Comparison of ENCODE assay signal across 15 cellular contexts in genomic region chr9:109977521-109977920, GRCh38.
"Had no signal": no experiment of that assay in that cellular context is flagged by ENCODE, and none has a peak within 500 bp of the region (broad histone marks: within the 10 kb centered on the region; RNA-seq: fewer than 3 reads in every experiment).

No MANE protein-coding gene starts in this region.

- H3K4me3 ChIP-seq: adrenal gland, neural progenitor cell, prostate gland, right atrium auricular region, thoracic aorta, upper lobe of left lung had no signal

- H3K27me3 ChIP-seq: adrenal gland, neural progenitor cell, right atrium auricular region, upper lobe of left lung had no signal

- DNase-seq: activated CD8-positive, alpha-beta T cell treated with anti-CD3 and anti-CD28 coated beads, Interleukin-2, amount 10 ng/mL, durations not matched to agents 7 days and 5 days; activated naive CD4-positive, alpha-beta T cell; adrenal gland; cerebellar nuclear complex; effector memory CD8-positive, alpha-beta T cell; immature natural killer cell; left ventricle myocardium superior; SIG-M5; stimulated activated CD4-positive, alpha-beta T cell treated with anti-CD3 and anti-CD28 coated beads, Interleukin-12 subunit alpha, Interleukin-12 subunit beta, amount 100 ng/mL, for 4 hours; T-helper 1 cell; upper lobe of left lung had no signal

- H3K27ac ChIP-seq: adrenal gland, neural progenitor cell, prostate gland, right atrium auricular region, thoracic aorta, upper lobe of left lung had no signal
